Comparison of ENCODE assay signal across 2 cellular contexts in genomic region chr3:38603731-38604131, GRCh38.
TF ChIP-seq lines count a peak whose summit lies in the region.

No MANE protein-coding gene starts in this region.

TF ChIP-seq in IMR-90, 13 proteins besides CTCF, POLR2A, EP300 and RAD21 (continued from another document):
- TF ChIP-seq ELK1 (IDR thresholded peaks at IDR 0.05; ENCODE audit: borderline replicate concordance, low read depth, low read length) (no peak), MXI1 (IDR thresholded peaks at IDR 0.05; ENCODE audit: borderline replicate concordance, low read depth, low read length) (no peak)

TF ChIP-seq in SK-N-SH treated with all-trans-retinoic acid at 6 μM for 48 hours, 23 proteins besides CTCF, POLR2A, EP300 and RAD21 (continued from another document):
- TF ChIP-seq POU6F1 (CRISPR knock-in tag; IDR thresholded peaks at IDR 0.05; ENCODE audit: borderline replicate concordance, low read depth), result no peak
- TF ChIP-seq CREB5 (CRISPR knock-in tag; IDR thresholded peaks at IDR 0.05; ENCODE audit: low read depth), result no peak
- no peak for TF ChIP-seq GLIS3 (CRISPR knock-in tag; IDR thresholded peaks at IDR 0.05)
- no peak for TF ChIP-seq ZNF8 (CRISPR knock-in tag; IDR thresholded peaks at IDR 0.05)
- no peak for TF ChIP-seq CSDC2 (CRISPR knock-in tag; IDR thresholded peaks at IDR 0.05)
- no peak for TF ChIP-seq ISL1 (CRISPR knock-in tag; IDR thresholded peaks at IDR 0.05)
TF ChIP-seq in SK-N-SH treated with all-trans-retinoic acid at 6 μM for 48 hours: peak in this region for 0.
